26 cellular contexts compared by ENCODE assay signal in genomic region chr5:32500206-32500605, GRCh38. TPM values are rescaled to one million over a fixed set of nuclear protein-coding genes. Genes with fewer than 3 reads are reported as not detected.
A peak's percentile ranks its signal among the peaks of the same experiment; 100 is the strongest.
DNase-seq lines count a peak whose midpoint lies in the region; ATAC-seq and TF ChIP-seq lines count a peak whose summit lies in the region.
"Had no signal": no experiment of that assay in that cellular context is flagged by ENCODE, and none has a peak within 500 bp of the region (broad histone marks: within the 10 kb centered on the region; RNA-seq: fewer than 3 reads in every experiment).

No MANE protein-coding gene starts in this region.

- no peaks in the 10 kb centered on the region for H3K27me3 ChIP-seq in NT2/D1 (ENCODE audit: insufficient read depth, insufficient read length)
- H3K27me3 ChIP-seq: BLaER1, breast epithelium, ovary had no signal

- no peaks in the 10 kb centered on the region for H3K4me1 ChIP-seq in NT2/D1 (ENCODE audit: insufficient read depth, insufficient read length)

- no peak overlapping the region for H3K4me3 ChIP-seq in NT2/D1 (ENCODE audit: insufficient read length, low read depth)
- H3K4me3 ChIP-seq: BLaER1, breast epithelium, left lung, ovary had no signal

- TF ChIP-seq EP300 in Ishikawa (IDR thresholded peaks at IDR 0.05; ENCODE audit: borderline replicate concordance): no peak

- H3K9ac ChIP-seq in NT2/D1 (ENCODE audit: insufficient read length, low read depth): no peak overlapping the region
- H3K9ac ChIP-seq: BLaER1 had no signal

- no peak for ATAC-seq in HG03280 (IDR thresholded peaks at IDR 0.05; ENCODE audit: unreplicated experiment)
- ATAC-seq: left lung had no signal

- no peaks in the 10 kb centered on the region for H3K9me3 ChIP-seq in NT2/D1 (ENCODE audit: insufficient read depth, low read length)
- H3K9me3 ChIP-seq: BLaER1, breast epithelium, left lung, ovary had no signal

- H3K36me3 ChIP-seq in NT2/D1 (ENCODE audit: insufficient read depth, insufficient read length, low read length): no peaks in the 10 kb centered on the region
- H3K36me3 ChIP-seq: BLaER1, breast epithelium, left lung, ovary had no signal

- no peak for TF ChIP-seq RAD21 in Ishikawa (IDR thresholded peaks at IDR 0.05; ENCODE audit: low read depth)

- DNase-seq in NT2/D1 (ENCODE audit: low read depth, low spot score) (peak; percentile 13), iPS DF 4.7 (ENCODE audit: extremely low read depth, low spot score) (peak; percentile 22), dermis blood vessel endothelial cell (no peak), NCI-H2107 treated with DMSO at 0.1 percent for 48 hours (lab: John Stamatoyannopoulos, UW; ENCODE audit: unreplicated experiment) (no peak), NCI-H1930 (lab: John Stamatoyannopoulos, UW) (no peak)
- DNase-seq: activated CD4-positive, alpha-beta T cell treated with anti-CD3 and anti-CD28 coated beads for 48 hours; activated effector memory CD4-positive, alpha-beta T cell treated with anti-CD3 and anti-CD28 coated beads, Interleukin-2, amount 50 U/mL, for 16 hours; activated T-cell treated with anti-CD3 and anti-CD28 coated beads, Interleukin-2, amount 50 U/mL, for 1 hour; anterior cingulate cortex; DMS79; foreskin melanocyte; GF-D8; left lung; NCI-H1105; NCI-H2029; NCI-H2227 treated with DMSO at 0.1 percent for 48 hours; NCI-H69; ovary; retina; SIG-M5; small intestine; stimulated activated naive CD4-positive, alpha-beta T cell had no signal

TF ChIP-seq in Ishikawa, 13 proteins besides CTCF, POLR2A, EP300 and RAD21:
- 0 out of 2 replicates have a peak, but pooled peaks have one; percentile 32 for TF ChIP-seq CREB1 (IDR thresholded peaks at IDR 0.05; ENCODE audit: low read depth)
- no peak for TF ChIP-seq ZBTB7A (IDR thresholded peaks at IDR 0.05; ENCODE audit: low read depth)
- no peak for TF ChIP-seq EGR1 (IDR thresholded peaks at IDR 0.05)
- TF ChIP-seq, protein P1, sequence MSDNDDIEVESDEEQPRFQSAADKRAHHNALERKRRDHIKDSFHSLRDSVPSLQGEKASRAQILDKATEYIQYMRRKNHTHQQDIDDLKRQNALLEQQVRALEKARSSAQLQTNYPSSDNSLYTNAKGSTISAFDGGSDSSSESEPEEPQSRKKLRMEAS (IDR thresholded peaks at IDR 0.05): peak; percentile 56; the same call in 1 of the 2 replicates

RNA-seq across cellular contexts. Expression of gene ZFR, which starts 55.7 kb away (rescaled TPM):
- 72.8 and 89.7 TPM in 2 replicates for total RNA-seq in dermis blood vessel endothelial cell

Comparison
In these comparisons a context has a peak if more than half of its experiments do, and no peak if none do; other contexts are left out.
1. DNase-seq: peak in NT2/D1 (single experiment) and iPS DF 4.7 (single experiment); none in dermis blood vessel endothelial cell (single experiment), NCI-H2107 treated with DMSO at 0.1 percent for 48 hours (single experiment) and NCI-H1930 (0 of 2).